In genomic region chr2:3492951-3493609, GRCh38 we compare ENCODE assay signal across 10 cellular contexts. TPM values are rescaled to one million over a fixed set of nuclear protein-coding genes. Genes with fewer than 3 reads are reported as not detected.
DNase-seq lines count a peak whose midpoint lies in the region; ATAC-seq and TF ChIP-seq lines count a peak whose summit lies in the region.
"Had no signal": no experiment of that assay in that cellular context is flagged by ENCODE, and none has a peak within 500 bp of the region (broad histone marks: within the 10 kb centered on the region; RNA-seq: fewer than 3 reads in every experiment).

No MANE protein-coding gene starts in this region.

- H3K27me3 ChIP-seq in thoracic aorta (replicated peaks; ENCODE audit: insufficient read depth), result no peaks in the 10 kb centered on the region

- H3K27ac ChIP-seq in thoracic aorta, result peak overlapping the region; percentile 87 to 96

- H3K4me1 ChIP-seq in thoracic aorta (ENCODE audit: control insufficient read depth in 1 of 2, low read depth in 2 of 2), result peaks cover 8 to 35% of the 10 kb centered on the region in 2 donors

- TF ChIP-seq CTCF in thoracic aorta (IDR thresholded peaks at IDR 0.05), result no peak

- H3K4me3 ChIP-seq in thoracic aorta, result peak overlapping the region; percentile 65

- DNase-seq in HPDE6-E6E7 (ENCODE audit: extremely low spot score) (peak; percentile 25), brain pericyte (ENCODE audit: low read depth, low spot score) (peak; percentile 96), left kidney (ENCODE audit: low read depth, low spot score) (peak; percentile 75), thoracic aorta (ENCODE audit: low spot score) (peak; percentile 89), HuH-7.5 (ENCODE audit: low spot score) (no peak), T-helper 1 cell (no peak)
- DNase-seq: small intestine had no signal

- H3K9me3 ChIP-seq in thoracic aorta, result no peaks in the 10 kb centered on the region

- peaks cover 25% of the 10 kb centered on the region for H3K36me3 ChIP-seq in thoracic aorta

- ATAC-seq in thoracic aorta (ENCODE audit: insufficient number of reproducible peaks, low FRiP score, low read depth) (peak; percentile 95), GM18498 (IDR thresholded peaks at IDR 0.05; ENCODE audit: unreplicated experiment) (no peak), HG02852 (IDR thresholded peaks at IDR 0.05; ENCODE audit: unreplicated experiment) (no peak)
- ATAC-seq: stimulated activated effector memory CD8-positive, alpha-beta T cell treated with anti-CD3 and anti-CD28 coated beads, Interleukin-12 subunit alpha, Interleukin-12 subunit beta, amount 100 ng/mL, for 72 hours had no signal

RNA-seq across cellular contexts. Expression of gene ADI1, which starts 26.3 kb away (rescaled TPM):
- total RNA-seq in thoracic aorta, result 100 to 1,000 TPM; 120 to 126 TPM

Comparison
In these comparisons a context has a peak if more than half of its experiments do, and no peak if none do; other contexts are left out.
1. DNase-seq: peak in HPDE6-E6E7 (single experiment), brain pericyte (single experiment), left kidney (single experiment) and thoracic aorta (single experiment); none in HuH-7.5 (single experiment) and T-helper 1 cell (0 of 5).